Comparison of ENCODE assay signal across 12 cellular contexts in the genomic region with DNA sequence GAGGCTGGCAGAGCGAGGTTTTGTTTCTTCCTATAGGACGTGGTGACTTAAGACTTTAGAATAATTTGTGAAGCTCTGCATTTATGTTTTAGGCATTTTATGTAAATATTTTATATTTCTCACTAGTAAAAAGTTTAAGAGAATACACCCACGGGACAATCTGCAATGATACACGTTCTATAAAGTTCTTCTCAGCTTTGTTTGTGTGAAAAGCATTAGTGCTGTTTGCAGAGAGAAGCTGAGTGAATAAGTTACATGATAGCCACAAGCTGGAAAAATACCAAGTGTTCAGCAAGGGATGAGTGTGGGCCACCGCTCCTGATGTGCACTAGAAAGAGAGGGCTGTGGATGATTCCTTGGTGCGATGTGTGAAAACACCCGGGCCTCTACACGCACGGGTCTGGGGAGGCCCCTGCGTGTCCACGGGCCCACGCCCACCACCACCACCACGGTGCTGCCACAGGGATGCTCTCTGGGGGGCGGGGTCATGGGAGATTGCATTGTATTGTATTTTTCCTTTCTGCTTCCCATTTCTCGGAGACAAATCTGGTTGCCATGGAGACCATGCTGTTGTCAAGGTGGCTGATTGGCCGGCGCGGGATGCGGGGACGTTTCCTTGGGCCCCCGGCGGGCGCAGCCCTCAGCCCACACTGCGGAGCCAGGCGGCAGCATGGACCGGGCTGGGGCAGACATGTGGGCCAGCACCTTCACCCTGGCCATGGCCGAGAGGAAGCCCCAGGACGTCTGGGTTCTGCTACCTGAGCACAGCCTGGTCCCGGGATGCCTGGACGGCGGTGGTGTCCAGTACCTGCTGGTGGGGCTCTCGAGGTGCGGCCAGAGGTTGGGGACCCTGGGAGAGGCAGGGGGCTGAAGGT. TPM values are rescaled to one million over a fixed set of nuclear protein-coding genes. Genes with fewer than 3 reads are reported as not detected.
DNase-seq lines count a peak whose midpoint lies in the region; ATAC-seq, FAIRE-seq and TF ChIP-seq lines count a peak whose summit lies in the region.
"Had no signal": no experiment of that assay in that cellular context is flagged by ENCODE, and none has a peak within 500 bp of the region (broad histone marks: within the 10 kb centered on the region; RNA-seq: fewer than 3 reads in every experiment).

Gene RTP5, plus strand, starts transcription at position 643 of the 875 bp plus-strand sequence. Its CDS starts 28 bp downstream, at position 671.

- TF ChIP-seq CTCF in D721Med (IDR thresholded peaks at IDR 0.05; ENCODE audit: insufficient read depth, missing control alignments), result no peak

- ATAC-seq in naive thymus-derived CD4-positive, alpha-beta T cell, result no peak
- ATAC-seq in GM18502 (IDR thresholded peaks at IDR 0.05; ENCODE audit: poor library complexity, unreplicated experiment) (no peak), HG03135 (IDR thresholded peaks at IDR 0.05; ENCODE audit: unreplicated experiment) (no peak)

- H3K4me3 Mint-ChIP-seq in naive thymus-derived CD4-positive, alpha-beta T cell, result peak within 1 kb of the TSS in 9 of 10 donors; percentile 11 to 82 (median 71)
- H3K4me3 Mint-ChIP-seq: mesothelial cell of epicardium had no signal

- POLR2A ChIA-PET in naive thymus-derived CD4-positive, alpha-beta T cell (lab: Charles Lee), result interaction anchor here (1.1 to 1.5 kb wide), 3 partner anchors 9 to 134 kb away, joined by 3 to 4 read pairs (median 4); no protein-coding TSS in a partner anchor

- intact Hi-C loops in naive thymus-derived CD4-positive, alpha-beta T cell (cut with micrococcal nuclease), result no loop called here

- H3K27me3 Mint-ChIP-seq in naive thymus-derived CD4-positive, alpha-beta T cell, result peaks cover 0 to 17% (median 4%) of the 10 kb centered on the region in 5 donors

- H3K36me3 Mint-ChIP-seq in naive thymus-derived CD4-positive, alpha-beta T cell, result peaks cover 0 to 1% (median 0%) of the 10 kb centered on the region in 5 donors
- H3K36me3 Mint-ChIP-seq: mesothelial cell of epicardium had no signal

- peaks cover 19 to 44% (median 30%) of the 10 kb centered on the region in 7 donors for H3K4me1 Mint-ChIP-seq in naive thymus-derived CD4-positive, alpha-beta T cell

- DNase-seq in NCI-H524 (lab: John Stamatoyannopoulos, UW) (peak; percentile 51 to 76), NCI-H524 treated with DMSO at 0.1 percent for 48 hours (lab: John Stamatoyannopoulos, UW) (no peak), D721Med (ENCODE audit: insufficient read length, low spot score) (peak; percentile 17), SK-N-DZ (ENCODE audit: low spot score) (peak; percentile 72), cortex of kidney (lab: John Stamatoyannopoulos, UW) (no peak)
- DNase-seq in naive thymus-derived CD4-positive, alpha-beta T cell, result no peak
- DNase-seq: stimulated activated CD8-positive, alpha-beta memory T cell treated with anti-CD3 and anti-CD28 coated beads, Interleukin-4, amount 100 ng/mL, for 48 hours had no signal

- H3K4me1 ChIP-seq in naive thymus-derived CD4-positive, alpha-beta T cell (ENCODE audit: control insufficient read depth in 2 of 2, insufficient read depth in 2 of 2, low read length in 2 of 2), result peaks cover 16 to 82% of the 10 kb centered on the region in 2 donors

- CTCF ChIA-PET in naive thymus-derived CD4-positive, alpha-beta T cell (lab: Charles Lee), result interaction anchor here (3.9 kb wide), 1 partner anchor 10 kb away, joined by 17 read pairs; no protein-coding TSS in a partner anchor

- peak within 1 kb of the TSS; percentile 48 for H3K4me3 ChIP-seq in naive thymus-derived CD4-positive, alpha-beta T cell (ENCODE audit: low read length)

- H3K27me3 ChIP-seq in naive thymus-derived CD4-positive, alpha-beta T cell (ENCODE audit: control insufficient read depth in 2 of 2, insufficient read depth in 2 of 2, low read length in 2 of 2), result no peaks in the 10 kb centered on the region

- peak within 1 kb of the TSS in 5 of 9 donors; percentile 12 to 73 (median 29) for H3K27ac Mint-ChIP-seq in naive thymus-derived CD4-positive, alpha-beta T cell
- H3K27ac Mint-ChIP-seq: mesothelial cell of epicardium, progenitor cell of endocrine pancreas had no signal

- peaks cover 0 to 10% (median 0%) of the 10 kb centered on the region in 11 donors for H3K9me3 Mint-ChIP-seq in naive thymus-derived CD4-positive, alpha-beta T cell

- H3K9me3 ChIP-seq in naive thymus-derived CD4-positive, alpha-beta T cell (ENCODE audit: control insufficient read depth in 2 of 3, low read length in 3 of 3), result no peaks in the 10 kb centered on the region

- H3K36me3 ChIP-seq in naive thymus-derived CD4-positive, alpha-beta T cell (ENCODE audit: control insufficient read depth in 2 of 3, insufficient read depth in 3 of 3, low read length in 3 of 3), result no peaks in the 10 kb centered on the region

- no peak within 1 kb of the TSS for H3K27ac ChIP-seq in naive thymus-derived CD4-positive, alpha-beta T cell (ENCODE audit: low read depth, low read length)

- FAIRE-seq in D721Med (lab: Jason Lieb, UNC), result no peak
- FAIRE-seq: urothelium cell line had no signal

RNA-seq across cellular contexts. Expression of gene RTP5, which starts in this region (rescaled TPM):
- polyA plus RNA-seq in SK-N-DZ (2014; cell fraction: cytosol; rRNA removed), result 8.1 and 9.9 TPM in 2 replicates
- 55.7 and 73.8 TPM in 2 replicates for polyA plus RNA-seq in SK-N-DZ (2014; cell fraction: nucleus; rRNA removed)
- total RNA-seq in naive thymus-derived CD4-positive, alpha-beta T cell, result under 1 TPM in 1 of 5 experiments, not detected in 4; 0.54 TPM
- polyA plus RNA-seq in naive thymus-derived CD4-positive, alpha-beta T cell, result not detected
- total RNA-seq: mesothelial cell of epicardium, progenitor cell of endocrine pancreas had no signal

Comparison
In these comparisons a context has a peak if more than half of its experiments do, and no peak if none do; other contexts are left out.
1. DNase-seq: peak in NCI-H524 (2 of 2), D721Med (single experiment) and SK-N-DZ (single experiment); none in NCI-H524 treated with DMSO at 0.1 percent for 48 hours (single experiment), naive thymus-derived CD4-positive, alpha-beta T cell (0 of 9) and cortex of kidney (single experiment).